In genomic region chr4:137523329-137523728, GRCh38 we compare ENCODE assay signal across 24 cellular contexts. TPM values are rescaled to one million over a fixed set of nuclear protein-coding genes. Genes with fewer than 3 reads are reported as not detected.
"Had no signal": no experiment of that assay in that cellular context is flagged by ENCODE, and none has a peak within 500 bp of the region (broad histone marks: within the 10 kb centered on the region; RNA-seq: fewer than 3 reads in every experiment).

No MANE protein-coding gene starts in this region.

- ATAC-seq: activated CD8-positive, alpha-beta T cell treated with anti-CD3 and anti-CD28 coated beads for 36 hours; activated naive CD4-positive, alpha-beta T cell treated with anti-CD3 and anti-CD28 coated beads, Interleukin-2, amount 50 U/mL, for 72 hours; activated T-cell treated with anti-CD3 and anti-CD28 coated beads, Interleukin-2, amount 50 U/mL, for 4 hours; body of pancreas; gastroesophageal sphincter; left colon; naive thymus-derived CD8-positive, alpha-beta T cell; right cardiac atrium; upper lobe of right lung; WTC11 had no signal

- H3K27ac ChIP-seq: body of pancreas, dorsolateral prefrontal cortex, upper lobe of right lung had no signal

- H3K4me1 ChIP-seq: body of pancreas, upper lobe of right lung had no signal

- H3K9me3 ChIP-seq: body of pancreas, gastroesophageal sphincter, upper lobe of right lung had no signal

- H3K4me3 ChIP-seq: body of pancreas, dorsolateral prefrontal cortex, gastroesophageal sphincter, upper lobe of right lung had no signal

- FAIRE-seq: kidney had no signal

- H3K27me3 ChIP-seq: body of pancreas, dorsolateral prefrontal cortex, gastroesophageal sphincter, upper lobe of right lung had no signal

- DNase-seq: activated CD4-positive, alpha-beta T cell treated with anti-CD3 and anti-CD28 coated beads, Interleukin-2, amount 50 U/mL, for 1 hour; activated CD8-positive, alpha-beta T cell treated with anti-CD3 and anti-CD28 coated beads for 36 hours; activated naive CD4-positive, alpha-beta T cell; activated T-cell treated with anti-CD3 and anti-CD28 coated beads, Interleukin-2, amount 50 U/mL, for 4 hours; anterior cingulate cortex; body of pancreas; dorsolateral prefrontal cortex; effector memory CD4-positive, alpha-beta T cell; hypothalamus; immature natural killer cell; kidney; left colon; naive thymus-derived CD8-positive, alpha-beta T cell; occipital lobe; right cardiac atrium; stimulated activated CD4-positive, alpha-beta T cell treated with anti-CD3 and anti-CD28 coated beads, Interleukin-12 subunit alpha, Interleukin-12 subunit beta, amount 100 ng/mL, for 4 hours; stimulated activated CD4-positive, alpha-beta T cell treated with anti-CD3 and anti-CD28 coated beads, Interleukin-4, amount 100 ng/mL, for 1 hour; substantia nigra; T-helper 2 cell; upper lobe of right lung had no signal

RNA-seq across cellular contexts. Expression of gene PCDH18, which starts 9.0 kb away (rescaled TPM):
- total RNA-seq: activated CD8-positive, alpha-beta T cell treated with anti-CD3 and anti-CD28 coated beads for 36 hours; activated T-helper 2 cell treated with anti-CD3 and anti-CD28 coated beads, Interferon-gamma antibody, Interleukin-2, Interleukin-4, amounts not matched to agents 10 μg/mL and 5 μg/mL and 100 μg/mL, durations not matched to agents 14 hours and 24 hours and 36 hours; naive thymus-derived CD8-positive, alpha-beta T cell had no signal
- polyA plus RNA-seq: immature natural killer cell had no signal
